Comparison of ENCODE assay signal across 24 cellular contexts in genomic region chr1:226410958-226411357, GRCh38.
"Had no signal": no experiment of that assay in that cellular context is flagged by ENCODE, and none has a peak within 500 bp of the region (broad histone marks: within the 10 kb centered on the region; RNA-seq: fewer than 3 reads in every experiment).

No MANE protein-coding gene starts in this region.

- H3K27me3 Mint-ChIP-seq: activated naive CD8-positive, alpha-beta T cell; activated T-helper 17 cell treated with anti-CD3 and anti-CD28 coated beads, Interleukin-2, amount 50 U/mL, for 72 hours; T-helper 17 cell had no signal

- H3K4me3 Mint-ChIP-seq: activated CD4-positive, alpha-beta memory T cell treated with anti-CD3 and anti-CD28 coated beads, Interleukin-2, amount 10 ng/mL, durations not matched to agents 7 days and 5 days; activated naive CD4-positive, alpha-beta T cell treated with anti-CD3 and anti-CD28 coated beads for 36 hours; activated naive CD8-positive, alpha-beta T cell; activated T-helper 17 cell treated with anti-CD3 and anti-CD28 coated beads, Interleukin-2, amount 50 U/mL, for 72 hours; T-helper 17 cell; WTC11 had no signal

- H3K27ac Mint-ChIP-seq: activated CD4-positive, alpha-beta memory T cell treated with anti-CD3 and anti-CD28 coated beads, Interleukin-2, amount 10 ng/mL, durations not matched to agents 7 days and 5 days; activated naive CD4-positive, alpha-beta T cell treated with anti-CD3 and anti-CD28 coated beads for 36 hours; activated T-helper 17 cell treated with anti-CD3 and anti-CD28 coated beads, Interleukin-2, amount 50 U/mL, for 72 hours; WTC11 had no signal

- H3K9me3 Mint-ChIP-seq: activated CD4-positive, alpha-beta memory T cell treated with anti-CD3 and anti-CD28 coated beads, Interleukin-2, amount 10 ng/mL, durations not matched to agents 7 days and 5 days; activated naive CD4-positive, alpha-beta T cell treated with anti-CD3 and anti-CD28 coated beads for 36 hours; activated T-helper 17 cell treated with anti-CD3 and anti-CD28 coated beads, Interleukin-2, amount 50 U/mL, for 72 hours; WTC11 had no signal

- H3K9me3 ChIP-seq: MG63, SJSA1 had no signal

- H3K36me3 ChIP-seq: brain microvascular endothelial cell, cardiac muscle cell had no signal

- H3K4me3 ChIP-seq: cardiac muscle cell, MG63, SJSA1 had no signal

- H3K27me3 ChIP-seq: brain microvascular endothelial cell, cardiac muscle cell, SJSA1 had no signal

- H3K36me3 Mint-ChIP-seq: WTC11 had no signal

- H3K27ac ChIP-seq: brain microvascular endothelial cell, cardiac muscle cell, SJSA1 had no signal

- DNase-seq: activated CD4-positive, alpha-beta memory T cell treated with anti-CD3 and anti-CD28 coated beads, Interleukin-2, amount 10 ng/mL, durations not matched to agents 7 days and 5 days; activated CD4-positive, alpha-beta T cell treated with anti-CD3 and anti-CD28 coated beads, Interleukin-2, amount 50 U/mL, for 1 hour; activated gamma-delta T cell; activated naive CD4-positive, alpha-beta T cell treated with anti-CD3 and anti-CD28 coated beads for 36 hours; activated T-cell treated with anti-CD3 and anti-CD28 coated beads for 4 hours; activated T-cell treated with anti-CD3 and anti-CD28 coated beads, Interleukin-2, amount 50 U/mL, for 48 hours; brain microvascular endothelial cell; MG63; NCI-H1105; NCI-H1436 treated with DMSO at 0.1 percent for 48 hours; NCI-H187; NCI-H2081; NCI-H446; NCI-H524; PC-3; SHP77; T-helper 17 cell; T-helper 9 cell had no signal

- ATAC-seq: activated T-helper 17 cell treated with anti-CD3 and anti-CD28 coated beads, Interleukin-2, amount 50 U/mL, for 72 hours; PC-3; SK-N-SH treated with all-trans-retinoic acid at 6 μM for 48 hours; T-helper 17 cell; WTC11 had no signal
